ENCODE assay signal across 8 cellular contexts in genomic region chr19:49677901-49678674, GRCh38. TPM values are rescaled to one million over a fixed set of nuclear protein-coding genes. Genes with fewer than 3 reads are reported as not detected.
DNase-seq lines count a peak whose midpoint lies in the region; ATAC-seq and TF ChIP-seq lines count a peak whose summit lies in the region.

No MANE protein-coding gene starts in this region.

- H3K36me3 ChIP-seq in HUES6 (ENCODE audit: control insufficient read depth, insufficient read depth, low read length): peaks cover 30% of the 10 kb centered on the region
- peaks cover 14% of the 10 kb centered on the region for H3K36me3 ChIP-seq in Panc1 (ENCODE audit: control insufficient read depth, insufficient read depth, low read length)
- peaks cover 23% of the 10 kb centered on the region for H3K36me3 ChIP-seq in neuron (ENCODE audit: insufficient read depth, low read length)
- H3K36me3 ChIP-seq in suprapubic skin: peaks cover 17% of the 10 kb centered on the region

- WGBS in suprapubic skin: 2% methylated on average over 18 of the region's 21 CpGs

- no peak for ATAC-seq in Panc1
- ATAC-seq in HG03460 (IDR thresholded peaks at IDR 0.05; ENCODE audit: unreplicated experiment): no peak

- peaks cover 32% of the 10 kb centered on the region for H3K4me1 Mint-ChIP-seq in activated T-helper 1 cell treated with anti-CD3 and anti-CD28 coated beads, Interleukin-12 subunit alpha, Interleukin-12 subunit beta, Interleukin-2, Interleukin-4 antibody, amounts not matched to agents 30 ng/mL and 10 ng/mL and 1 ng/mL, durations not matched to agents 14 hours and 24 hours and 36 hours (ENCODE audit: low read depth)

- peak overlapping the region; percentile 94 for H3K27ac ChIP-seq in HUES6 (ENCODE audit: low read depth, low read length)
- H3K27ac ChIP-seq in Panc1 (ENCODE audit: low read length): peak overlapping the region; percentile 85
- peak overlapping the region; percentile 95 for H3K27ac ChIP-seq in suprapubic skin

- CTCF ChIA-PET in Panc1 (lab: Charles Lee): no interaction called here

- H3K9me3 Mint-ChIP-seq in activated T-helper 1 cell treated with anti-CD3 and anti-CD28 coated beads, Interleukin-12 subunit alpha, Interleukin-12 subunit beta, Interleukin-2, Interleukin-4 antibody, amounts not matched to agents 30 ng/mL and 10 ng/mL and 1 ng/mL, durations not matched to agents 14 hours and 24 hours and 36 hours: no peaks in the 10 kb centered on the region

- POLR2A ChIA-PET in Panc1 (lab: Charles Lee): interaction anchor here (1.0 kb wide), 1 partner anchor 98 kb away, joined by 3 read pairs; no protein-coding TSS in a partner anchor

- BruUV-seq in Panc1 (replicated peaks; lab: Mats Ljungman, UMichigan): TSS peak; percentile 79

- no peak for TF ChIP-seq POLR2A in suprapubic skin (IDR thresholded peaks at IDR 0.05)

- H3K4me3 Mint-ChIP-seq in activated T-helper 1 cell treated with anti-CD3 and anti-CD28 coated beads, Interleukin-12 subunit alpha, Interleukin-12 subunit beta, Interleukin-2, Interleukin-4 antibody, amounts not matched to agents 30 ng/mL and 10 ng/mL and 1 ng/mL, durations not matched to agents 14 hours and 24 hours and 36 hours: peak overlapping the region; percentile 96

- DNase-seq in COLO668 (lab: John Stamatoyannopoulos, UW; ENCODE audit: unreplicated experiment) (peak; percentile 78), Panc1 (ENCODE audit: low read depth, low spot score) (no peak), fibroblast of pulmonary artery (ENCODE audit: low read depth) (peak; percentile 71), suprapubic skin (ENCODE audit: low spot score in 2 of 2) (peak in 1 of 2 donors; percentile 90)
- DNase-seq in activated T-helper 1 cell treated with anti-CD3 and anti-CD28 coated beads, Interleukin-12 subunit alpha, Interleukin-12 subunit beta, Interleukin-2, Interleukin-4 antibody, amounts not matched to agents 30 ng/mL and 10 ng/mL and 1 ng/mL, durations not matched to agents 14 hours and 24 hours and 36 hours (ENCODE audit: low spot score): peak; percentile 66

- no peaks in the 10 kb centered on the region for H3K27me3 Mint-ChIP-seq in activated T-helper 1 cell treated with anti-CD3 and anti-CD28 coated beads, Interleukin-12 subunit alpha, Interleukin-12 subunit beta, Interleukin-2, Interleukin-4 antibody, amounts not matched to agents 30 ng/mL and 10 ng/mL and 1 ng/mL, durations not matched to agents 14 hours and 24 hours and 36 hours (ENCODE audit: insufficient read depth)

- H3K27me3 ChIP-seq in HUES6 (ENCODE audit: control insufficient read depth, insufficient read depth, low read length): no peaks in the 10 kb centered on the region
- H3K27me3 ChIP-seq in Panc1 (ENCODE audit: control insufficient read depth, insufficient read depth, low read length): no peaks in the 10 kb centered on the region
- H3K27me3 ChIP-seq in neuron (ENCODE audit: insufficient read depth, low read length): no peaks in the 10 kb centered on the region
- H3K27me3 ChIP-seq in suprapubic skin: no peaks in the 10 kb centered on the region

- no peak overlapping the region for H2AFZ ChIP-seq in neuron (ENCODE audit: low read depth, low read length)

- H3K4me3 ChIP-seq in HUES6 (ENCODE audit: low read depth, low read length) (peak overlapping the region; percentile 88), Panc1 (ENCODE audit: low read depth in 2 of 2, low read length in 2 of 2) (peak overlapping the region; percentile 83 to 88), fibroblast of pulmonary artery (replicated peaks; ENCODE audit: low read depth, low read length) (peak overlapping the region; percentile 99), neuron (ENCODE audit: low read length) (peak overlapping the region; percentile 95), suprapubic skin (peak overlapping the region; percentile 96)

- TF ChIP-seq CTCF in Panc1 (IDR thresholded peaks at IDR 0.05) (peak; percentile 73), fibroblast of pulmonary artery (IDR thresholded peaks at IDR 0.05; ENCODE audit: low read length, missing control alignments) (peak; percentile 54), suprapubic skin (IDR thresholded peaks at IDR 0.05) (peak; percentile 46 to 51)

- no peak for TF ChIP-seq EP300 in suprapubic skin (IDR thresholded peaks at IDR 0.05)

- intact Hi-C loops in Panc1 (cut with micrococcal nuclease; ENCODE audit: unreplicated experiment): no loop called here
- intact Hi-C loops in activated T-helper 1 cell treated with anti-CD3 and anti-CD28 coated beads, Interleukin-12 subunit alpha, Interleukin-12 subunit beta, Interleukin-2, Interleukin-4 antibody, amounts not matched to agents 30 ng/mL and 10 ng/mL and 1 ng/mL, durations not matched to agents 14 hours and 24 hours and 36 hours (cut with micrococcal nuclease): loop anchor here (1.0 to 5.0 kb wide), 9 partner anchors 88 to 649 kb away; partner anchors contain the start of genes AKT1S1, FUZ, KCNC3 and PIH1D1

- peak overlapping the region; percentile 95 for H3K27ac Mint-ChIP-seq in activated T-helper 1 cell treated with anti-CD3 and anti-CD28 coated beads, Interleukin-12 subunit alpha, Interleukin-12 subunit beta, Interleukin-2, Interleukin-4 antibody, amounts not matched to agents 30 ng/mL and 10 ng/mL and 1 ng/mL, durations not matched to agents 14 hours and 24 hours and 36 hours

- H3K4me1 ChIP-seq in HUES6 (ENCODE audit: control insufficient read depth, insufficient read depth, low read length): peaks cover 21% of the 10 kb centered on the region
- H3K4me1 ChIP-seq in Panc1 (ENCODE audit: control insufficient read depth, insufficient read depth, low read length): peaks cover 19% of the 10 kb centered on the region
- H3K4me1 ChIP-seq in neuron (ENCODE audit: insufficient read depth, low read length): peaks cover 28% of the 10 kb centered on the region
- peaks cover 42% of the 10 kb centered on the region for H3K4me1 ChIP-seq in suprapubic skin

- H3K9ac ChIP-seq in HUES6 (ENCODE audit: low read length): peak overlapping the region; percentile 97

- in situ Hi-C loops in Panc1 (cut with HindIII; ENCODE audit: low pct_unique_long_range_greater_than_20kb, low sequenced_read_pairs): no loop called here

- peaks cover 23% of the 10 kb centered on the region for H3K36me3 Mint-ChIP-seq in activated T-helper 1 cell treated with anti-CD3 and anti-CD28 coated beads, Interleukin-12 subunit alpha, Interleukin-12 subunit beta, Interleukin-2, Interleukin-4 antibody, amounts not matched to agents 30 ng/mL and 10 ng/mL and 1 ng/mL, durations not matched to agents 14 hours and 24 hours and 36 hours (ENCODE audit: low read depth)

- H3K9me3 ChIP-seq in HUES6 (ENCODE audit: control insufficient read depth, insufficient read depth, low read depth, low read length) (no peaks in the 10 kb centered on the region), Panc1 (ENCODE audit: control insufficient read depth, insufficient read depth, low read depth, low read length) (no peaks in the 10 kb centered on the region), neuron (ENCODE audit: low read length) (no peaks in the 10 kb centered on the region), suprapubic skin (no peaks in the 10 kb centered on the region)

RNA-seq across cellular contexts. Expression of gene PRMT1, which starts 1.0 kb away (rescaled TPM):
- total RNA-seq in Panc1 (2021; ENCODE audit: unreplicated experiment): 219 TPM
- 317 TPM for polyA plus RNA-seq in Panc1 (2012; ENCODE audit: insufficient read length)
- 450 and 462 TPM in 2 replicates for total RNA-seq in activated T-helper 1 cell treated with anti-CD3 and anti-CD28 coated beads, Interleukin-12 subunit alpha, Interleukin-12 subunit beta, Interleukin-2, Interleukin-4 antibody, amounts not matched to agents 30 ng/mL and 10 ng/mL and 1 ng/mL, durations not matched to agents 14 hours and 24 hours and 36 hours
- total RNA-seq in suprapubic skin: 100 to 1,000 TPM; 101 to 142 (median 112) TPM

RNA-seq across cellular contexts. Expression of gene ADM5, which starts 11.3 kb away (rescaled TPM):
- total RNA-seq in Panc1 (2021; ENCODE audit: unreplicated experiment): 4.7 TPM
- 2.9 TPM for polyA plus RNA-seq in Panc1 (2012; ENCODE audit: insufficient read length)
- 6.0 and 6.9 TPM in 2 replicates for total RNA-seq in activated T-helper 1 cell treated with anti-CD3 and anti-CD28 coated beads, Interleukin-12 subunit alpha, Interleukin-12 subunit beta, Interleukin-2, Interleukin-4 antibody, amounts not matched to agents 30 ng/mL and 10 ng/mL and 1 ng/mL, durations not matched to agents 14 hours and 24 hours and 36 hours
- total RNA-seq in suprapubic skin: 1 to 10 TPM; 1.8 to 7.6 (median 4.1) TPM

RNA-seq across cellular contexts. Expression of gene BCL2L12, which starts 12.4 kb away (rescaled TPM):
- total RNA-seq in Panc1 (2021; ENCODE audit: unreplicated experiment) (69.6 TPM), suprapubic skin (10 to 100 TPM in 1 of 4 donors, 1 to 10 TPM in 3; 3.1 to 28.0 (median 7.5) TPM)
- 59.0 TPM for polyA plus RNA-seq in Panc1 (2012; ENCODE audit: insufficient read length)
- 72.2 and 73.7 TPM in 2 replicates for total RNA-seq in activated T-helper 1 cell treated with anti-CD3 and anti-CD28 coated beads, Interleukin-12 subunit alpha, Interleukin-12 subunit beta, Interleukin-2, Interleukin-4 antibody, amounts not matched to agents 30 ng/mL and 10 ng/mL and 1 ng/mL, durations not matched to agents 14 hours and 24 hours and 36 hours

RNA-seq across cellular contexts. Expression of gene IRF3, which starts 12.4 kb away (rescaled TPM):
- 109 TPM for total RNA-seq in Panc1 (2021; ENCODE audit: unreplicated experiment)
- polyA plus RNA-seq in Panc1 (2012; ENCODE audit: insufficient read length): 176 TPM
- 149 and 156 TPM in 2 replicates for total RNA-seq in activated T-helper 1 cell treated with anti-CD3 and anti-CD28 coated beads, Interleukin-12 subunit alpha, Interleukin-12 subunit beta, Interleukin-2, Interleukin-4 antibody, amounts not matched to agents 30 ng/mL and 10 ng/mL and 1 ng/mL, durations not matched to agents 14 hours and 24 hours and 36 hours
- total RNA-seq in suprapubic skin: 100 to 1,000 TPM in 1 of 4 donors, 10 to 100 TPM in 3; 61.3 to 164 (median 81.0) TPM

RNA-seq across cellular contexts. Expression of gene CPT1C, which starts 12.8 kb away (rescaled TPM):
- total RNA-seq in Panc1 (2021; ENCODE audit: unreplicated experiment) (0.23 TPM), suprapubic skin (1 to 10 TPM in 1 of 4 donors, under 1 TPM in 3; 0.57 to 1.2 (median 0.92) TPM)
- 2.0 TPM for polyA plus RNA-seq in Panc1 (2012; ENCODE audit: insufficient read length)
- total RNA-seq in activated T-helper 1 cell treated with anti-CD3 and anti-CD28 coated beads, Interleukin-12 subunit alpha, Interleukin-12 subunit beta, Interleukin-2, Interleukin-4 antibody, amounts not matched to agents 30 ng/mL and 10 ng/mL and 1 ng/mL, durations not matched to agents 14 hours and 24 hours and 36 hours: 3.1 and 3.9 TPM in 2 replicates
